Comparison of ENCODE assay signal across 19 cellular contexts in the genomic region with DNA sequence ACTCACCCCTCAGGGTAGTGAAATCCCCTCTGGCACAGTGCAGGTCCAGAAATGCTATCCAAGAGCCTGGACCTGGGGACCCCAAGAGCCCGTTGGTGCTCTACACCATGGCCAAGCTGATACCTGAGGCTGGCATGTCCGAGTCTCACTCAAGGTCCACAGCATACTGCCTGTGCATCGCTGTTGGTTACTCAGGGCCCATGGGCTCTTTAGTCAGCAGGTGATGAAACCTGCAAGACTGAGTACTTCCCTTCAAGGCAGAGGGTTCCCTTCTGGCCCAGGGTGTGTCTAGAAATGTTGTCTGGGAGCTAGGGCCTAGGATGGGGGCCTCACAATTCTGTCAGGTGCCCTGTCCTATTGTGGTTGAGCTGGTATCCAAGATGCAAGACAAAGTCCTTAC. TPM values are rescaled to one million over a fixed set of nuclear protein-coding genes. Genes with fewer than 3 reads are reported as not detected.
DNase-seq lines count a peak whose midpoint lies in the region; ATAC-seq and TF ChIP-seq lines count a peak whose summit lies in the region.
"Had no signal": no experiment of that assay in that cellular context is flagged by ENCODE, and none has a peak within 500 bp of the region (broad histone marks: within the 10 kb centered on the region; RNA-seq: fewer than 3 reads in every experiment).

No MANE protein-coding gene starts in this region.

- no peaks in the 10 kb centered on the region for H3K36me3 ChIP-seq in breast epithelium
- no peaks in the 10 kb centered on the region for H3K36me3 ChIP-seq in mammary epithelial cell (ENCODE audit: insufficient read depth, low read length)
- H3K36me3 ChIP-seq in IMR-90 (ENCODE audit: control insufficient read depth, insufficient read depth, low read length) = no peaks in the 10 kb centered on the region
- H3K36me3 ChIP-seq in neutrophil = no peaks in the 10 kb centered on the region
- no peaks in the 10 kb centered on the region for H3K36me3 ChIP-seq in tibial nerve
- H3K36me3 ChIP-seq: HAP-1 had no signal

- no peak overlapping the region for H4K5ac ChIP-seq in IMR-90 (ENCODE audit: low read depth, low read length)

- H2BK15ac ChIP-seq in IMR-90 (ENCODE audit: low read depth, low read length) = peak overlapping the region; percentile 66; the same call in 1 of the 3 replicates

- peaks cover 3 to 9% of the 10 kb centered on the region in 2 donors for H3K9me3 ChIP-seq in breast epithelium
- H3K9me3 ChIP-seq in mammary epithelial cell (replicated peaks; ENCODE audit: insufficient read depth, low read length) = no peaks in the 10 kb centered on the region
- H3K9me3 ChIP-seq in IMR-90 (ENCODE audit: control insufficient read depth, insufficient read depth, low read length) = peaks cover 2% of the 10 kb centered on the region; the same call in 1 of the 2 replicates
- no peaks in the 10 kb centered on the region for H3K9me3 ChIP-seq in neutrophil
- H3K9me3 ChIP-seq in tibial nerve = peaks cover 0 to 8% (median 3%) of the 10 kb centered on the region in 4 donors

- H2AFZ ChIP-seq in mammary epithelial cell (ENCODE audit: low read depth, low read length) = no peak overlapping the region
- H2AFZ ChIP-seq in IMR-90 (replicated peaks; ENCODE audit: low read length, poor library complexity) = peak overlapping the region; percentile 51

- TF ChIP-seq CTCF in breast epithelium (IDR thresholded peaks at IDR 0.05) (no peak), mammary epithelial cell (conservative IDR thresholded peaks at IDR 0.05 in 1 of 2, IDR thresholded peaks at IDR 0.05 in 1 of 2; ENCODE audit: extremely low read depth in 1 of 2, insufficient read depth in 1 of 2, low read depth in 1 of 2, low read length in 2 of 2) (no peak), IMR-90 (conservative IDR thresholded peaks at IDR 0.05; ENCODE audit: low read depth, low read length) (no peak), epithelial cell of esophagus (IDR thresholded peaks at IDR 0.05; ENCODE audit: insufficient read depth, low read depth, low read length, missing control alignments) (no peak), neutrophil (IDR thresholded peaks at IDR 0.05) (no peak), tibial nerve (IDR thresholded peaks at IDR 0.05) (no peak)

- BruUV-seq in mammary epithelial cell (replicated peaks; lab: Mats Ljungman, UMichigan) = no TSS peak
- BruUV-seq in IMR-90 (replicated peaks; lab: Mats Ljungman, UMichigan) = no TSS peak

- H3K9ac ChIP-seq in mammary epithelial cell (ENCODE audit: insufficient read depth, low read length) (no peak overlapping the region), IMR-90 (ENCODE audit: low read depth, low read length) (no peak overlapping the region)
- H3K9ac ChIP-seq: BLaER1 had no signal

- H3K56ac ChIP-seq in IMR-90 (ENCODE audit: extremely low read depth, insufficient read depth, low read length) = no peak overlapping the region

- H3K4me2 ChIP-seq in mammary epithelial cell (ENCODE audit: insufficient read depth, low read depth, low read length) (no peak overlapping the region), IMR-90 (ENCODE audit: low read depth, low read length) (no peak overlapping the region)
- H3K4me2 ChIP-seq: BLaER1 had no signal

- H3K27me3 ChIP-seq in breast epithelium (no peaks in the 10 kb centered on the region), mammary epithelial cell (ENCODE audit: insufficient read depth, low read length) (no peaks in the 10 kb centered on the region), IMR-90 (ENCODE audit: control insufficient read depth, insufficient read depth, low read length) (no peaks in the 10 kb centered on the region), neutrophil (no peaks in the 10 kb centered on the region), tibial nerve (no peaks in the 10 kb centered on the region)
- H3K27me3 ChIP-seq: BLaER1 had no signal

- H3K23ac ChIP-seq in IMR-90 (ENCODE audit: low read depth, low read length) = no peak overlapping the region

- no peaks in the 10 kb centered on the region for H3K4me1 ChIP-seq in breast epithelium
- peaks cover 10% of the 10 kb centered on the region for H3K4me1 ChIP-seq in mammary epithelial cell (ENCODE audit: insufficient read depth, low read length)
- H3K4me1 ChIP-seq in IMR-90 (ENCODE audit: control insufficient read depth, insufficient read depth, low read length) = peaks cover 10% of the 10 kb centered on the region
- peaks cover 44 to 48% of the 10 kb centered on the region in 2 experiments for H3K4me1 ChIP-seq in neutrophil (ENCODE audit: control insufficient read depth in 1 of 2, insufficient read depth in 1 of 2, low read depth in 1 of 2, low read length in 1 of 2)
- no peaks in the 10 kb centered on the region for H3K4me1 ChIP-seq in tibial nerve
- H3K4me1 ChIP-seq: BLaER1, Caco-2, HAP-1 had no signal

- H3K18ac ChIP-seq in IMR-90 (ENCODE audit: low read depth, low read length) = no peak overlapping the region

- no peak overlapping the region for H3K4ac ChIP-seq in IMR-90 (ENCODE audit: low read depth, low read length)

- H3K27ac ChIP-seq in breast epithelium (peak overlapping the region; percentile 48 to 60), mammary epithelial cell (ENCODE audit: insufficient read depth, low read depth, low read length) (no peak overlapping the region), IMR-90 (ENCODE audit: insufficient read depth, low read length) (no peak overlapping the region), neutrophil (peak overlapping the region; percentile 87), tibial nerve (no peak overlapping the region)
- H3K27ac ChIP-seq: 22Rv1, BLaER1, C4-2B had no signal

- ATAC-seq in IMR-90 (ENCODE audit: low read depth) (no peak), GM21526 (IDR thresholded peaks at IDR 0.05; ENCODE audit: low FRiP score, unreplicated experiment) (no peak)
- ATAC-seq: CD8-positive, alpha-beta T cell had no signal

- H3K79me2 ChIP-seq in mammary epithelial cell (ENCODE audit: insufficient read depth, low read length) = no peaks in the 10 kb centered on the region

- H3K9me1 ChIP-seq in IMR-90 (ENCODE audit: insufficient read depth, low read length) = no peaks in the 10 kb centered on the region

- H2BK5ac ChIP-seq in IMR-90 (ENCODE audit: low read depth, low read length, poor library complexity, severe bottlenecking) = no peak overlapping the region

- no peaks in the 10 kb centered on the region for H3K79me1 ChIP-seq in IMR-90 (ENCODE audit: low read depth in 1 of 2, low read length in 2 of 2)

- in situ Hi-C loops in mammary epithelial cell (cut with MboI; ENCODE audit: low sequenced_read_pairs in 2 of 2) = loop anchor here in 1 of 2 donors (10.0 kb wide), 1 partner anchor 139 kb away; no protein-coding TSS in a partner anchor
- in situ Hi-C loops in IMR-90 (cut with MboI; ENCODE audit: low sequenced_read_pairs) = no loop called here

- CTCF ChIA-PET in mammary epithelial cell (lab: Charles Lee; ENCODE audit: low non-redundant PET) = no interaction called here
- CTCF ChIA-PET in IMR-90 (lab: Yijun Ruan, JAX) = no interaction called here

- H3K14ac ChIP-seq in IMR-90 (replicated peaks; ENCODE audit: low read depth, low read length) = no peak overlapping the region

- WGBS in mammary epithelial cell (ENCODE audit: low coverage, missing lambda C conversion rate) = 67% methylated on average over 3 of the region's 3 CpGs
- no CpG with 5 or more reads among the region's 3 CpGs for WGBS in IMR-90 (ENCODE audit: extremely low coverage in 2 of 2, insufficient read length in 1 of 2), 2 experiments
- 63 to 93% methylated on average over 2 to 3 of the region's 3 CpGs for WGBS in tibial nerve, 2 donors

- no peak overlapping the region for H3K4me3 ChIP-seq in breast epithelium
- no peak overlapping the region for H3K4me3 ChIP-seq in mammary epithelial cell (replicated peaks in 1 of 3; ENCODE audit: insufficient read depth in 1 of 3, low read depth in 2 of 3, low read length in 3 of 3)
- no peak overlapping the region for H3K4me3 ChIP-seq in IMR-90 (ENCODE audit: insufficient read depth, low read depth, low read length)
- no peak overlapping the region for H3K4me3 ChIP-seq in epithelial cell of esophagus (ENCODE audit: low read length)
- peak overlapping the region; percentile 7 to 29 for H3K4me3 ChIP-seq in neutrophil (ENCODE audit: low read depth in 1 of 2, low read length in 1 of 2)
- no peak overlapping the region for H3K4me3 ChIP-seq in tibial nerve
- H3K4me3 ChIP-seq: BLaER1, HAP-1 had no signal

- H4K20me1 ChIP-seq in mammary epithelial cell (ENCODE audit: insufficient read depth, low read length) = no peaks in the 10 kb centered on the region
- no peaks in the 10 kb centered on the region for H4K20me1 ChIP-seq in IMR-90 (ENCODE audit: insufficient read depth, low read length)
- H4K20me1 ChIP-seq: BLaER1 had no signal

- no peak for TF ChIP-seq RAD21 in IMR-90 (IDR thresholded peaks at IDR 0.05; ENCODE audit: low read length)

- H4K91ac ChIP-seq in IMR-90 (ENCODE audit: insufficient read depth, low read depth, low read length) = no peak overlapping the region; the same call in 1 of the 2 replicates

- no peak overlapping the region for H2BK20ac ChIP-seq in IMR-90 (ENCODE audit: low read depth, low read length)

- POLR2A ChIA-PET in IMR-90 (lab: Charles Lee; ENCODE audit: unreplicated experiment) = no interaction called here

- no peak for TF ChIP-seq EP300 in tibial nerve (IDR thresholded peaks at IDR 0.05)

- TF ChIP-seq POLR2A in breast epithelium (IDR thresholded peaks at IDR 0.05) (no peak), IMR-90 (IDR thresholded peaks at IDR 0.05; ENCODE audit: low read depth, low read length) (no peak), tibial nerve (IDR thresholded peaks at IDR 0.05) (no peak)

- intact Hi-C loops in breast epithelium (cut with DNase I; ENCODE audit: low total_unique reads) (no loop called here), mammary epithelial cell (cut with micrococcal nuclease) (no loop called here), IMR-90 (cut with micrococcal nuclease) (no loop called here)

- DNase-seq in breast epithelium (ENCODE audit: low spot score in 2 of 2) = no peak
- DNase-seq in mammary epithelial cell = no peak
- no peak for DNase-seq in IMR-90
- DNase-seq in epithelial cell of esophagus (ENCODE audit: low read depth) = peak; percentile 10
- no peak for DNase-seq in NCI-H1048 (lab: John Stamatoyannopoulos, UW)
- no peak for DNase-seq in tibial nerve (ENCODE audit: low spot score in 2 of 2)
- DNase-seq: Caco-2; CD4-positive, CD25-positive, alpha-beta regulatory T cell; CD8-positive, alpha-beta T cell; DMS153; DND-41; GOT3; HFFc6 had no signal

- no peak overlapping the region for H2BK120ac ChIP-seq in IMR-90 (ENCODE audit: low read depth, low read length)

- peak overlapping the region; percentile 34 for H2AK5ac ChIP-seq in IMR-90 (ENCODE audit: low read depth, low read length)

- no peak overlapping the region; a peak in 1 of 4 replicates for H4K8ac ChIP-seq in IMR-90 (ENCODE audit: low read depth in 2 of 2, low read length in 2 of 2)

- dilution Hi-C loops in mammary epithelial cell (cut with HindIII; ENCODE audit: low sequenced_read_pairs) = no loop called here
- dilution Hi-C loops in IMR-90 (cut with HindIII; ENCODE audit: low sequenced_read_pairs, unreplicated experiment) = no loop called here

- no peak overlapping the region for H2AK9ac ChIP-seq in IMR-90 (replicated peaks; ENCODE audit: low read depth, low read length, poor library complexity)

RNA-seq across cellular contexts. Expression of gene KBTBD7, which starts 19.6 kb away (rescaled TPM):
- 10 to 100 TPM in 1 of 3 donors, 1 to 10 TPM in 2; 5.4 to 15.5 (median 7.9) TPM for total RNA-seq in breast epithelium
- 1 to 10 TPM; 4.3 to 7.2 TPM for total RNA-seq in mammary epithelial cell
- polyA plus RNA-seq in mammary epithelial cell = 4.1 TPM
- polyA minus RNA-seq in mammary epithelial cell = 2.5 TPM
- total RNA-seq in IMR-90 (2012; rRNA removed) = 7.9 and 9.4 TPM in 2 replicates
- 1.8 and 2.1 TPM in 2 replicates for polyA plus RNA-seq in IMR-90 (2012; rRNA removed)
- 1.0 and 1.5 TPM in 2 replicates for polyA plus RNA-seq in IMR-90 (2012; cell fraction: cytosol; rRNA removed)
- 0.66 and 0.91 TPM in 2 replicates for polyA plus RNA-seq in IMR-90 (2012; cell fraction: nucleus; rRNA removed; ENCODE audit: low replicate concordance)
- 10 to 100 TPM in 2 of 4 donors, 1 to 10 TPM in 2; 4.5 to 11.1 (median 9.3) TPM for total RNA-seq in tibial nerve

RNA-seq across cellular contexts. Expression of gene MTRF1, which starts 49.5 kb away (rescaled TPM):
- total RNA-seq in breast epithelium = 10 to 100 TPM; 10.4 to 18.6 (median 12.8) TPM
- 10 to 100 TPM in 1 of 2 donors, 1 to 10 TPM in 1; 8.7 to 12.7 TPM for total RNA-seq in mammary epithelial cell
- 8.6 TPM for polyA plus RNA-seq in mammary epithelial cell
- 5.9 TPM for polyA minus RNA-seq in mammary epithelial cell
- total RNA-seq in IMR-90 (2012; rRNA removed) = 9.7 and 12.4 TPM in 2 replicates
- 6.8 and 9.7 TPM in 2 replicates for polyA plus RNA-seq in IMR-90 (2012; rRNA removed)
- 1.2 and 1.5 TPM in 2 replicates for polyA plus RNA-seq in IMR-90 (2012; cell fraction: cytosol; rRNA removed)
- polyA plus RNA-seq in IMR-90 (2012; cell fraction: nucleus; rRNA removed; ENCODE audit: low replicate concordance) = 6.0 and 45.2 TPM in 2 replicates
- 10 to 100 TPM in 1 of 4 donors, 1 to 10 TPM in 3; 2.5 to 27.3 (median 7.3) TPM for total RNA-seq in tibial nerve

Comparison
In these comparisons a context has a peak if more than half of its experiments do, and no peak if none do; other contexts are left out.
1. H3K27ac ChIP-seq: peak in breast epithelium (2 of 2) and neutrophil (single experiment); none in mammary epithelial cell (single experiment), IMR-90 (single experiment) and tibial nerve (0 of 4).
2. H3K4me3 ChIP-seq: peak in neutrophil (2 of 2); none in breast epithelium (0 of 3), mammary epithelial cell (0 of 3), IMR-90 (single experiment), epithelial cell of esophagus (single experiment) and tibial nerve (0 of 4).